8 cellular contexts compared by ENCODE assay signal in genomic region chr15:72141171-72142084, GRCh38. TPM values are rescaled to one million over a fixed set of nuclear protein-coding genes. Genes with fewer than 3 reads are reported as not detected.
DNase-seq lines count a peak whose midpoint lies in the region; ATAC-seq and FAIRE-seq lines count a peak whose summit lies in the region.

No MANE protein-coding gene starts in this region.

- ATAC-seq in HG02938 (IDR thresholded peaks at IDR 0.05; ENCODE audit: unreplicated experiment) = peak; percentile 100
- no peak for ATAC-seq in naive thymus-derived CD8-positive, alpha-beta T cell

- H3K4me1 Mint-ChIP-seq in naive thymus-derived CD8-positive, alpha-beta T cell = peaks cover 0 to 6% (median 0%) of the 10 kb centered on the region in 4 donors

- DNase-seq in GM19239 (ENCODE audit: insufficient read length, low spot score) (peak; percentile 78), OCI-M1 (lab: John Stamatoyannopoulos, UW) (peak; percentile 29), renal cortical epithelial cell (ENCODE audit: low read depth) (peak; percentile 77), HK-2 (ENCODE audit: unreplicated experiment) (no peak), iPS-NIHi7 (ENCODE audit: extremely low spot score) (no peak)
- DNase-seq in stimulated activated CD4-positive, alpha-beta T cell treated with anti-CD3 and anti-CD28 coated beads, Interleukin-4, amount 100 ng/mL, for 4 hours = no peak
- DNase-seq in naive thymus-derived CD8-positive, alpha-beta T cell = no peak

- FAIRE-seq in GM19239 (lab: Jason Lieb, UNC) = peak; percentile 97

- POLR2A ChIA-PET in naive thymus-derived CD8-positive, alpha-beta T cell (lab: Charles Lee) = no interaction called here

- no peak overlapping the region for H3K4me3 Mint-ChIP-seq in naive thymus-derived CD8-positive, alpha-beta T cell

- H3K9me3 Mint-ChIP-seq in naive thymus-derived CD8-positive, alpha-beta T cell = no peaks in the 10 kb centered on the region

- H3K27ac Mint-ChIP-seq in naive thymus-derived CD8-positive, alpha-beta T cell = no peak overlapping the region

- peaks cover 0 to 3% (median 0%) of the 10 kb centered on the region in 5 donors for H3K27me3 Mint-ChIP-seq in naive thymus-derived CD8-positive, alpha-beta T cell

- H3K36me3 Mint-ChIP-seq in naive thymus-derived CD8-positive, alpha-beta T cell = no peaks in the 10 kb centered on the region

RNA-seq across cellular contexts. Expression of gene SENP8, which starts 23.2 kb away (rescaled TPM):
- 2.6 and 5.6 TPM in 2 replicates for total RNA-seq in renal cortical epithelial cell
- total RNA-seq in naive thymus-derived CD8-positive, alpha-beta T cell = 1 to 10 TPM; 1.4 to 2.2 TPM
- 1 to 10 TPM in 1 of 3 donors, under 1 TPM in 2; 0.41 to 1.7 (median 0.98) TPM for polyA plus RNA-seq in naive thymus-derived CD8-positive, alpha-beta T cell

RNA-seq across cellular contexts. Expression of gene MYO9A, which starts 23.5 kb away (rescaled TPM):
- 31.8 and 111 TPM in 2 replicates for total RNA-seq in renal cortical epithelial cell
- total RNA-seq in naive thymus-derived CD8-positive, alpha-beta T cell = 10 to 100 TPM; 44.0 to 45.2 TPM
- 10 to 100 TPM; 11.7 to 13.3 (median 12.9) TPM for polyA plus RNA-seq in naive thymus-derived CD8-positive, alpha-beta T cell

RNA-seq across cellular contexts. Expression of gene GRAMD2A, which starts 56.2 kb away (rescaled TPM):
- total RNA-seq in renal cortical epithelial cell = 0.52 and 1.8 TPM in 2 replicates
- total RNA-seq in naive thymus-derived CD8-positive, alpha-beta T cell = not detected
- polyA plus RNA-seq in naive thymus-derived CD8-positive, alpha-beta T cell = not detected

Comparison
In these comparisons a context has a peak if more than half of its experiments do, and no peak if none do; other contexts are left out.
1. DNase-seq: peak in GM19239 (single experiment), OCI-M1 (single experiment) and renal cortical epithelial cell (single experiment); none in HK-2 (single experiment), iPS-NIHi7 (single experiment), stimulated activated CD4-positive, alpha-beta T cell treated with anti-CD3 and anti-CD28 coated beads, Interleukin-4, amount 100 ng/mL, for 4 hours (0 of 2) and naive thymus-derived CD8-positive, alpha-beta T cell (0 of 10).